Comparison of ENCODE assay signal across 8 cellular contexts in the genomic region with DNA sequence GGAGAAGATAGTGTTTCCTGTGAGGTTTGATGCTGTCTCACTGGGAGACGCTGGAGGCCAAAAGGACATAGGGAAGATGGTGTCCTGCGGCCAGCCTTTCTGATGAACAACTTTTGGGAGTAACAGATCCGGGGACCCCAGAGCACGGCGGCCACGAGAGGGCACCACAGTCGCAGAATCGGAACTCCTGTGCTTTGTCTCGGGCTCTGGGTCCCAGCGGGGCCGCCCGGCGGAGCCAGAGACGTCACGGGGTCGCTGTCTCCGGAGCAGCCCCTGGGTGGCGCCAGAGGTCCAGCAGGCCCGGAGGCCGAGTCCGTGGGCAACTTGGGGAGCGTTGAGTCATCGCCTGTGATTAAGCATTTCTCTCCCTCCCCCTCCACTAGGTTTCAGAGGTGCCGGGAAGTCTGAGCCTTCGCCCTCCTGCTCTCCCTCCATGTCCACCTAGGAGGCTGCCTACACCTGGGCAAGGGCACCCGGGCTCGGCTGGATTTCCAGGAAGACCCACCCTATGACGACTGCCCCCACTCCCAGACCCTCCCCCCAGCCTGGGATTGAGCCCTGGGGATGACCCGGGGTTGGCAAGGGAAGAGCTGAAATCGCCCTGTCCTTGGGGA. TPM values are rescaled to one million over a fixed set of nuclear protein-coding genes. Genes with fewer than 3 reads are reported as not detected.
DNase-seq lines count a peak whose midpoint lies in the region; ATAC-seq and TF ChIP-seq lines count a peak whose summit lies in the region.

No MANE protein-coding gene starts in this region.

- H3K27me3 ChIP-seq in right lobe of liver, result no peaks in the 10 kb centered on the region

- peaks cover 33% of the 10 kb centered on the region for H3K4me1 Mint-ChIP-seq in CD14-positive monocyte

- peak overlapping the region in 2 of 3 donors; percentile 9 to 40 for H3K4me3 ChIP-seq in right lobe of liver

- peaks cover 0 to 4% (median 0%) of the 10 kb centered on the region in 7 donors for H3K9me3 Mint-ChIP-seq in CD14-positive monocyte

- TF ChIP-seq CTCF in CD14-positive monocyte (IDR thresholded peaks at IDR 0.05), result peak; percentile 98
- TF ChIP-seq CTCF in right lobe of liver (IDR thresholded peaks at IDR 0.05), result peak; percentile 99 to 100 (median 100)

- peaks cover 0 to 10% (median 3%) of the 10 kb centered on the region in 4 donors for H3K4me1 ChIP-seq in right lobe of liver

- peak; percentile 88 for ATAC-seq in GM19372 (IDR thresholded peaks at IDR 0.05; ENCODE audit: low read depth, unreplicated experiment)
- peak; percentile 66 for ATAC-seq in HG03571 (IDR thresholded peaks at IDR 0.05; ENCODE audit: unreplicated experiment)
- peak; percentile 98 to 100 (median 98) for ATAC-seq in right lobe of liver

- H3K27me3 Mint-ChIP-seq in CD14-positive monocyte (ENCODE audit: low read depth in 3 of 3), result peaks cover 3 to 35% (median 12%) of the 10 kb centered on the region in 3 donors

- intact Hi-C loops in CD14-positive monocyte (cut with micrococcal nuclease) (loop anchor here (2.0 to 10.0 kb wide), 5 partner anchors 165 to 465 kb away; a partner anchor contains a TSS), right lobe of liver (cut with DNase I) (loop anchor here (10.0 kb wide), 2 partner anchors 165 to 175 kb away; no protein-coding TSS in a partner anchor)

- H3K27ac ChIP-seq in right lobe of liver, result peak overlapping the region; percentile 14 to 75 (median 47)

- peak overlapping the region; percentile 60 to 78 for H3K4me3 Mint-ChIP-seq in CD14-positive monocyte

- TF ChIP-seq POLR2A in right lobe of liver (IDR thresholded peaks at IDR 0.05), result peak; percentile 33

- H3K27ac Mint-ChIP-seq in CD14-positive monocyte, result peak overlapping the region; percentile 60 to 93 (median 82)

- H3K36me3 ChIP-seq in right lobe of liver, result no peaks in the 10 kb centered on the region

- WGBS in right lobe of liver (ENCODE audit: insufficient coverage, low coverage, low lambda C conversion rate, missing lambda C conversion rate), result 0% methylated on average over 11 of the region's 30 CpGs

- DNase-seq in CD14-positive monocyte (ENCODE audit: low spot score) (peak; percentile 97), NCI-H748 treated with DMSO at 0.1 percent for 48 hours (lab: John Stamatoyannopoulos, UW) (peak; percentile 64), dermis blood vessel endothelial cell (peak; percentile 97), right lobe of liver (peak; percentile 96 to 98 (median 97))
- peak; percentile 99 for DNase-seq in activated CD4-positive, alpha-beta T cell treated with anti-CD3 and anti-CD28 coated beads, Interleukin-2, amount 50 U/mL, for 4 hours
- peak; percentile 98 to 99 for DNase-seq in stimulated activated CD4-positive, alpha-beta T cell treated with anti-CD3 and anti-CD28 coated beads, Interleukin-4, amount 100 ng/mL, for 4 hours

- H3K9me3 ChIP-seq in right lobe of liver, result no peaks in the 10 kb centered on the region

- H3K36me3 Mint-ChIP-seq in CD14-positive monocyte, result no peaks in the 10 kb centered on the region

RNA-seq across cellular contexts. Expression of a gene that starts 3.2 kb away (rescaled TPM):
- polyA plus RNA-seq in CD14-positive monocyte, result not detected
- total RNA-seq in dermis blood vessel endothelial cell (not detected in 2 replicates), right lobe of liver (not detected)

RNA-seq across cellular contexts. Expression of a gene that starts 25.8 kb away (rescaled TPM):
- under 1 TPM in 1 of 2 donors, not detected in 1; 0.28 TPM for polyA plus RNA-seq in CD14-positive monocyte
- total RNA-seq in dermis blood vessel endothelial cell, result 0.37 and 0.51 TPM in 2 replicates
- total RNA-seq in right lobe of liver, result 1 to 10 TPM in 4 of 6 experiments, under 1 TPM in 2; 0.34 to 3.7 (median 1.2) TPM

RNA-seq across cellular contexts. Expression of a gene that starts 25.8 kb away (rescaled TPM):
- polyA plus RNA-seq in CD14-positive monocyte, result 1 to 10 TPM; 4.6 to 6.2 TPM
- total RNA-seq in dermis blood vessel endothelial cell (6.8 and 10.5 TPM in 2 replicates), right lobe of liver (10 to 100 TPM; 16.5 to 29.8 (median 18.1) TPM)

RNA-seq across cellular contexts. Expression of a gene that starts 58.1 kb away (rescaled TPM):
- polyA plus RNA-seq in CD14-positive monocyte, result 1 to 10 TPM; 1.3 to 1.4 TPM
- 0.09 and 0.34 TPM in 2 replicates for total RNA-seq in dermis blood vessel endothelial cell
- total RNA-seq in right lobe of liver, result under 1 TPM in 2 of 6 experiments, not detected in 4; 0.19 to 0.33 TPM

Comparison
In these comparisons a context has a peak if more than half of its experiments do, and no peak if none do; other contexts are left out.
1. Peak in every context shown above with its lines: DNase-seq, ATAC-seq, H3K4me3 ChIP-seq and H3K27ac ChIP-seq.